Comparison of ENCODE assay signal across 21 cellular contexts in the genomic region with DNA sequence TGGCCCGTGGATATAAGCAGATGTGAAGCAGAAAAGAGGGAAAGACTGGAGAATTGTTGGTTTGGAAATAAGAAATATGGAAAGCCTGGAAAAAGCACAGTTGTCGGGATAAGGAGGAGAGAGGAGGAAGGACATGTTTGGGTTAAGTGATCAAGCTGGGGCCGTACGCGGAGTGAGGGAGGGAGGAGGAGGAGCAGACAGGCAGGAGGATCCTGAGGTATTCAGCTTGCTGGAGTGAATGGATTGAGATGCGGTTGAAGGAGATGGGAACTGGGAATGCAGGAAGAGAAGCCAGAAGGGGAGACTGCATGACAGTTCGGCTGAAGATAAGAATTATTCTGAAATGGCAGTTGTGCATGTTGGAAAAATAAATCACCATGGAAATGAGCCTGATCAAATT. TPM values are rescaled to one million over a fixed set of nuclear protein-coding genes. Genes with fewer than 3 reads are reported as not detected.
"Had no signal": no experiment of that assay in that cellular context is flagged by ENCODE, and none has a peak within 500 bp of the region (broad histone marks: within the 10 kb centered on the region; RNA-seq: fewer than 3 reads in every experiment).

No MANE protein-coding gene starts in this region.

- H3K27me3 Mint-ChIP-seq: activated B cell treated with CpG ODN at 0.5 μM for 24 hours; activated naive CD8-positive, alpha-beta T cell treated with anti-CD3 and anti-CD28 coated beads, Interleukin-2, amount 10 ng/mL, durations not matched to agents 7 days and 5 days; dendritic cell treated with granulocyte-macrophage colony-stimulating factor and Interleukin-4, amounts not matched to agents 40 ng/mL and 50 ng/mL, for 4 days; stimulated activated memory B cell treated with anti-CD40 and anti-IgM and Interleukin-4, amounts not matched to agents 10 μg/mL and 1 μg/mL and 100 μg/mL, for 72 hours had no signal

- DNase-seq: activated B cell treated with CpG ODN at 0.5 μM for 24 hours; activated CD4-positive, alpha-beta T cell treated with anti-CD3 and anti-CD28 coated beads for 48 hours; activated CD8-positive, alpha-beta memory T cell treated with anti-CD3 and anti-CD28 coated beads, Interleukin-2, amount 50 U/mL, for 48 hours; activated CD8-positive, alpha-beta T cell treated with anti-CD3 and anti-CD28 coated beads, Interleukin-2, amount 10 ng/mL, durations not matched to agents 7 days and 5 days; activated gamma-delta T cell treated with Interleukin-2 at 50 U/mL for 16 hours; activated naive CD8-positive, alpha-beta T cell treated with anti-CD3 and anti-CD28 coated beads, Interleukin-2, amount 10 ng/mL, durations not matched to agents 7 days and 5 days; activated T-cell treated with anti-CD3 and anti-CD28 coated beads, Interleukin-2, amount 50 U/mL, for 72 hours; anterior cingulate cortex; cerebellar nuclear complex; effector memory CD4-positive, alpha-beta T cell; head of caudate nucleus; kidney; left ventricle myocardium inferior; mesenchymal stem cell; ovary; stimulated activated CD4-positive, alpha-beta T cell treated with anti-CD3 and anti-CD28 coated beads, Interleukin-12 subunit alpha, Interleukin-12 subunit beta, amount 100 ng/mL, for 4 hours; SW 1271; uterus had no signal

- H3K4me1 Mint-ChIP-seq: activated B cell treated with CpG ODN at 0.5 μM for 24 hours; activated naive CD8-positive, alpha-beta T cell treated with anti-CD3 and anti-CD28 coated beads, Interleukin-2, amount 10 ng/mL, durations not matched to agents 7 days and 5 days; stimulated activated memory B cell treated with anti-CD40 and anti-IgM and Interleukin-4, amounts not matched to agents 10 μg/mL and 1 μg/mL and 100 μg/mL, for 72 hours had no signal

- H3K27ac ChIP-seq: left ventricle myocardium inferior, ovary, uterus had no signal

- H3K27ac Mint-ChIP-seq: activated B cell treated with CpG ODN at 0.5 μM for 24 hours; activated CD8-positive, alpha-beta T cell treated with anti-CD3 and anti-CD28 coated beads, Interleukin-2, amount 10 ng/mL, durations not matched to agents 7 days and 5 days; activated naive CD8-positive, alpha-beta T cell treated with anti-CD3 and anti-CD28 coated beads, Interleukin-2, amount 10 ng/mL, durations not matched to agents 7 days and 5 days; activated T-cell treated with anti-CD3 and anti-CD28 coated beads, Interleukin-2, amount 50 U/mL, for 72 hours; dendritic cell treated with granulocyte-macrophage colony-stimulating factor and Interleukin-4, amounts not matched to agents 40 ng/mL and 50 ng/mL, for 4 days; stimulated activated memory B cell treated with anti-CD40 and anti-IgM and Interleukin-4, amounts not matched to agents 10 μg/mL and 1 μg/mL and 100 μg/mL, for 72 hours had no signal

- H3K9me3 ChIP-seq: left ventricle myocardium inferior, ovary, uterus had no signal

- H3K36me3 Mint-ChIP-seq: activated naive CD8-positive, alpha-beta T cell treated with anti-CD3 and anti-CD28 coated beads, Interleukin-2, amount 10 ng/mL, durations not matched to agents 7 days and 5 days; stimulated activated memory B cell treated with anti-CD40 and anti-IgM and Interleukin-4, amounts not matched to agents 10 μg/mL and 1 μg/mL and 100 μg/mL, for 72 hours had no signal

- ATAC-seq: activated CD8-positive, alpha-beta T cell treated with anti-CD3 and anti-CD28 coated beads, Interleukin-2, amount 10 ng/mL, durations not matched to agents 7 days and 5 days; activated T-cell treated with anti-CD3 and anti-CD28 coated beads, Interleukin-2, amount 50 U/mL, for 72 hours; stimulated activated memory B cell treated with anti-CD40 and anti-IgM and Interleukin-4, amounts not matched to agents 10 μg/mL and 1 μg/mL and 100 μg/mL, for 72 hours had no signal

- H3K4me1 ChIP-seq: left ventricle myocardium inferior, uterus had no signal

- H3K27me3 ChIP-seq: ovary, uterus had no signal

- H3K36me3 ChIP-seq: left ventricle myocardium inferior, ovary, uterus had no signal

- H3K4me3 Mint-ChIP-seq: activated B cell treated with CpG ODN at 0.5 μM for 24 hours; activated CD8-positive, alpha-beta T cell treated with anti-CD3 and anti-CD28 coated beads, Interleukin-2, amount 10 ng/mL, durations not matched to agents 7 days and 5 days; activated naive CD8-positive, alpha-beta T cell treated with anti-CD3 and anti-CD28 coated beads, Interleukin-2, amount 10 ng/mL, durations not matched to agents 7 days and 5 days; activated T-cell treated with anti-CD3 and anti-CD28 coated beads, Interleukin-2, amount 50 U/mL, for 72 hours; dendritic cell treated with granulocyte-macrophage colony-stimulating factor and Interleukin-4, amounts not matched to agents 40 ng/mL and 50 ng/mL, for 4 days; stimulated activated memory B cell treated with anti-CD40 and anti-IgM and Interleukin-4, amounts not matched to agents 10 μg/mL and 1 μg/mL and 100 μg/mL, for 72 hours had no signal

- H3K4me3 ChIP-seq: left ventricle myocardium inferior, ovary, uterus had no signal

RNA-seq across cellular contexts. Expression of a gene that starts 21.2 kb away (rescaled TPM):
- total RNA-seq: activated B cell treated with CpG ODN at 0.5 μM for 24 hours; activated CD8-positive, alpha-beta T cell treated with anti-CD3 and anti-CD28 coated beads, Interleukin-2, amount 10 ng/mL, durations not matched to agents 7 days and 5 days; activated naive CD8-positive, alpha-beta T cell treated with anti-CD3 and anti-CD28 coated beads, Interleukin-2, amount 10 ng/mL, durations not matched to agents 7 days and 5 days; activated T-cell treated with anti-CD3 and anti-CD28 coated beads, Interleukin-2, amount 50 U/mL, for 72 hours; frontal cortex; kidney; left ventricle myocardium inferior had no signal
